20 cellular contexts compared by ENCODE assay signal in the genomic region with DNA sequence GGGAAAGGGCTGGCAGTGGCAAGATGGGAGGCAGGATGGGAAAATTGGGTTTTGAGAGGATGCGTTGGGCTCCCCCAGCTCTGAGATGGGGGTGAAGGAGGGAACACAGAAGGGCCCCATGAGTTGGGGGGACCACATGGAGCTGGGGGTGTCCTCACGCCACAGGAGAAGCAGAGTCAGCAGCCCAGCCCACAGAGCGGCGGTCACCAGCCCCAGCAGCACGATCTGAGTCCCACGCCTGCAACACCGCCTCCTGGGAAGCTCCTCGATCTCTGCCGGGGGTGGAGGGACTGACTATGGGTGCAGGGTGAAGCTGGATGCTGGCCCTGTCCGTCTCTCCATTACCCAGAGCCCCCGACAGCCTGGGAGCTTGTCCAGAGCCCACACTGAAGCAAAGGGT. TPM values are rescaled to one million over a fixed set of nuclear protein-coding genes. Genes with fewer than 3 reads are reported as not detected.
DNase-seq lines count a peak whose midpoint lies in the region; ATAC-seq, FAIRE-seq and TF ChIP-seq lines count a peak whose summit lies in the region.
"Had no signal": no experiment of that assay in that cellular context is flagged by ENCODE, and none has a peak within 500 bp of the region (broad histone marks: within the 10 kb centered on the region; RNA-seq: fewer than 3 reads in every experiment).

No MANE protein-coding gene starts in this region.

- peaks cover 39% of the 10 kb centered on the region for H3K4me1 Mint-ChIP-seq in stimulated activated naive CD8-positive, alpha-beta T cell treated with anti-CD3 and anti-CD28 coated beads, Interleukin-15, Interleukin-2, amounts not matched to agents 100 ng/mL and 50 ng/mL, for 24 hours (ENCODE audit: low read depth)
- H3K4me1 Mint-ChIP-seq in type B pancreatic cell (ENCODE audit: unreplicated experiment): no peaks in the 10 kb centered on the region
- H3K4me1 Mint-ChIP-seq: neural crest cell had no signal

- H2AFZ ChIP-seq in GM12878 (ENCODE audit: control insufficient read depth, low read depth, low read length): no peak overlapping the region

- peak overlapping the region; percentile 94 for H3K27ac ChIP-seq in GM12878 (ENCODE audit: control insufficient read depth, insufficient read depth)
- H3K27ac ChIP-seq: breast epithelium, foreskin keratinocyte had no signal

- H3K4me1 ChIP-seq in GM12878 (ENCODE audit: control insufficient read depth, insufficient read depth, low read length): peaks cover 43% of the 10 kb centered on the region
- H3K4me1 ChIP-seq: breast epithelium, foreskin keratinocyte had no signal

- peak overlapping the region; percentile 97 for H3K4me2 ChIP-seq in GM12878 (ENCODE audit: control insufficient read depth, insufficient read depth)

- peaks cover 6 to 16% of the 10 kb centered on the region in 2 experiments; a peak in 3 of 4 replicates for H3K36me3 ChIP-seq in GM12878 (ENCODE audit: control insufficient read depth in 2 of 2, insufficient read depth in 2 of 2, low read length in 1 of 2)
- H3K36me3 ChIP-seq: breast epithelium had no signal

- intact Hi-C loops in GM12878 (cut with micrococcal nuclease; ENCODE audit: unreplicated experiment): no loop called here

- H3K27ac Mint-ChIP-seq in stimulated activated naive CD8-positive, alpha-beta T cell treated with anti-CD3 and anti-CD28 coated beads, Interleukin-15, Interleukin-2, amounts not matched to agents 100 ng/mL and 50 ng/mL, for 24 hours: peak overlapping the region; percentile 89
- no peak overlapping the region for H3K27ac Mint-ChIP-seq in type B pancreatic cell
- H3K27ac Mint-ChIP-seq: CD4-positive, alpha-beta T cell had no signal

- no peaks in the 10 kb centered on the region for H4K20me1 ChIP-seq in GM12878 (ENCODE audit: control insufficient read depth, insufficient read depth)

- H3K27me3 ChIP-seq in GM12878 (replicated peaks in 1 of 2; ENCODE audit: control insufficient read depth in 2 of 2, insufficient read depth in 2 of 2, low read length in 1 of 2): no peaks in the 10 kb centered on the region

- in situ Hi-C loops in GM12878 (cut with MboI): no loop called here

- H3K9me3 ChIP-seq in GM12878 (replicated peaks; ENCODE audit: control insufficient read depth, insufficient read depth, low read length): no peaks in the 10 kb centered on the region; the same call in 2 of the 3 replicates
- H3K9me3 ChIP-seq: breast epithelium had no signal

- no peak for TF ChIP-seq RAD21 in GM12878 (IDR thresholded peaks at IDR 0.05; ENCODE audit: insufficient read depth, low read depth, low read length)

- CTCF ChIA-PET in GM12878 (lab: Yijun Ruan, JAX): interaction anchor here (0.8 to 5.0 kb wide), 7 partner anchors 15 to 130 kb away, joined by 3 to 32 read pairs (median 5); partner anchors contain the start of gene TRAPPC5

- H3K79me2 ChIP-seq in GM12878 (ENCODE audit: control insufficient read depth, insufficient read depth, low read length): peaks cover 74% of the 10 kb centered on the region

- TF ChIP-seq POLR2A in GM12878 (IDR thresholded peaks at IDR 0.05; ENCODE audit: low read depth, low read length): 0 out of 2 replicates have a peak, but pooled peaks have one; percentile 31

- POLR2A ChIA-PET in GM12878 (lab: Charles Lee): interaction anchor here (0.6 to 2.1 kb wide), 7 partner anchors 8 to 124 kb away, joined by 3 to 11 read pairs (median 4); partner anchors contain the start of gene TRAPPC5

- no peak for DNase-seq in stimulated activated naive CD8-positive, alpha-beta T cell treated with anti-CD3 and anti-CD28 coated beads, Interleukin-15, Interleukin-2, amounts not matched to agents 100 U/mL and 50 U/mL, for 24 hours
- DNase-seq in GM12878 (ENCODE audit: low read depth, low spot score): no peak
- DNase-seq in type B pancreatic cell (ENCODE audit: extremely low spot score, unreplicated experiment): no peak
- DNase-seq in DMS 273 (lab: John Stamatoyannopoulos, UW; ENCODE audit: unreplicated experiment): no peak
- DNase-seq: ACHN; activated CD4-positive, alpha-beta T cell treated with anti-CD3 and anti-CD28 coated beads, Interleukin-2, amount 50 U/mL, for 1 hour; CD4-positive, alpha-beta T cell; dermis blood vessel endothelial cell; DMS79; midbrain; NCI-H1436; NCI-H2171; NCI-H748 treated with DMSO at 0.1 percent for 48 hours had no signal

- ATAC-seq in stimulated activated naive CD8-positive, alpha-beta T cell treated with anti-CD3 and anti-CD28 coated beads, Interleukin-15, Interleukin-2, amounts not matched to agents 100 U/mL and 50 U/mL, for 24 hours: no peak
- ATAC-seq in GM12878: peak; percentile 6; the same call in 2 of the 3 replicates
- ATAC-seq in HG03378 (IDR thresholded peaks at IDR 0.05; ENCODE audit: unreplicated experiment): no peak
- ATAC-seq: foreskin keratinocyte had no signal

- FAIRE-seq in GM12878 (lab: Jason Lieb, UNC): no peak

- RAD21 ChIA-PET in GM12878 (lab: Charles Lee; ENCODE audit: unreplicated experiment): interaction anchor here (0.6 to 2.9 kb wide), 8 partner anchors 8 to 245 kb away, joined by 3 to 19 read pairs (median 5); partner anchors contain the start of genes TIMM44 and TRAPPC5

- peaks cover 3% of the 10 kb centered on the region for H3K27me3 Mint-ChIP-seq in stimulated activated naive CD8-positive, alpha-beta T cell treated with anti-CD3 and anti-CD28 coated beads, Interleukin-15, Interleukin-2, amounts not matched to agents 100 ng/mL and 50 ng/mL, for 24 hours
- peaks cover 24% of the 10 kb centered on the region for H3K27me3 Mint-ChIP-seq in type B pancreatic cell

- no peak for TF ChIP-seq EP300 in GM12878 (IDR thresholded peaks at IDR 0.05; ENCODE audit: borderline replicate concordance in 1 of 2, control insufficient read depth in 1 of 2, low read depth in 2 of 2, low read length in 2 of 2)

- peak overlapping the region; percentile 77 for H3K4me3 Mint-ChIP-seq in stimulated activated naive CD8-positive, alpha-beta T cell treated with anti-CD3 and anti-CD28 coated beads, Interleukin-15, Interleukin-2, amounts not matched to agents 100 ng/mL and 50 ng/mL, for 24 hours
- H3K4me3 Mint-ChIP-seq in type B pancreatic cell: no peak overlapping the region
- H3K4me3 Mint-ChIP-seq: CD4-positive, alpha-beta T cell; neural crest cell had no signal

- peak overlapping the region; percentile 88 for H3K9ac ChIP-seq in GM12878 (ENCODE audit: control insufficient read depth, insufficient read depth, low read length)

- 81% methylated on average over 11 of the region's 11 CpGs for WGBS in GM12878 (ENCODE audit: insufficient coverage, insufficient replicate concordance, low lambda C conversion rate, missing lambda C conversion rate)

- no TSS peak for BruUV-seq in GM12878 (replicated peaks; lab: Mats Ljungman, UMichigan)

- peak overlapping the region; percentile 100 for H3K4me3 ChIP-seq in GM12878
- H3K4me3 ChIP-seq: breast epithelium had no signal

- SMC1A ChIA-PET in GM12878 (lab: Charles Lee; ENCODE audit: uncharacterized antibody, unreplicated experiment): interaction anchor here (0.6 to 5.5 kb wide), 9 partner anchors 8 to 101 kb away, joined by 4 to 26 read pairs (median 4); partner anchors contain the start of gene TRAPPC5

- no peak for TF ChIP-seq CTCF in GM12878 (IDR thresholded peaks at IDR 0.05 in 2 of 3, conservative IDR thresholded peaks at IDR 0.05 in 1 of 3; ENCODE audit: control insufficient read depth in 2 of 3, extremely low read depth in 1 of 3, insufficient read depth in 1 of 3, low read depth in 3 of 3, low read length in 3 of 3)
- no peak for TF ChIP-seq CTCF in type B pancreatic cell (conservative IDR thresholded peaks at IDR 0.05)

- H3K9me3 Mint-ChIP-seq in stimulated activated naive CD8-positive, alpha-beta T cell treated with anti-CD3 and anti-CD28 coated beads, Interleukin-15, Interleukin-2, amounts not matched to agents 100 ng/mL and 50 ng/mL, for 24 hours: no peaks in the 10 kb centered on the region
- no peaks in the 10 kb centered on the region for H3K9me3 Mint-ChIP-seq in type B pancreatic cell
- H3K9me3 Mint-ChIP-seq: CD4-positive, alpha-beta T cell; neural crest cell had no signal

- H3K36me3 Mint-ChIP-seq in stimulated activated naive CD8-positive, alpha-beta T cell treated with anti-CD3 and anti-CD28 coated beads, Interleukin-15, Interleukin-2, amounts not matched to agents 100 ng/mL and 50 ng/mL, for 24 hours (ENCODE audit: low read depth): no peaks in the 10 kb centered on the region
- H3K36me3 Mint-ChIP-seq in type B pancreatic cell: no peaks in the 10 kb centered on the region

RNA-seq across cellular contexts. Expression of gene FCER2, which starts 3.3 kb away (rescaled TPM):
- total RNA-seq in GM12878 (2013; cell fraction: nucleolus; rRNA removed): 564 and 607 TPM in 2 replicates
- total RNA-seq in GM12878 (2014; rRNA removed) (351 and 365 TPM in 2 replicates), GM12878 (2014; rRNA removed; fragmentation: Illumina TruSeq; extraction: Trizol) (218 and 223 TPM in 2 replicates), GM12878 (2021) (359 and 362 TPM in 2 replicates), type B pancreatic cell (ENCODE audit: low replicate concordance) (not detected in 2 replicates)
- 318 TPM for polyA plus RNA-seq in GM12878 (2011; ENCODE audit: low read depth)
- polyA plus RNA-seq in GM12878 (2011; rRNA removed) (170 and 363 TPM in 2 replicates), GM12878 (2014; fragmentation: Illumina TruSeq; extraction: Trizol) (155 and 247 TPM in 2 replicates), GM12878 (2014; fragmentation: Nextera tagmentation; extraction: Ambion mirVana) (10 to 100 TPM; 44.0 to 53.3 TPM), GM12878 (2014; rRNA removed) (424 and 451 TPM in 2 replicates), GM12878 (2016; fragmentation: Nextera tagmentation; extraction: Ambion mirVana) (100 to 1,000 TPM; 214 to 235 TPM)
- polyA plus RNA-seq in GM12878 (2011; cell fraction: cytosol; rRNA removed): 431 and 568 TPM in 2 replicates
- 453 and 458 TPM in 2 replicates for polyA plus RNA-seq in GM12878 (2011; cell fraction: nucleus; rRNA removed)
- polyA plus RNA-seq in GM12878 (2012): 547 and 639 TPM in 2 replicates
- 176 and 326 TPM in 2 replicates for polyA minus RNA-seq in GM12878 (2011; rRNA and poly(A)+ RNA removed)
- polyA minus RNA-seq in GM12878 (2011; cell fraction: cytosol; rRNA and poly(A)+ RNA removed): 118 and 125 TPM in 2 replicates
- polyA minus RNA-seq in GM12878 (2011; cell fraction: nucleus; rRNA and poly(A)+ RNA removed): 98.0 and 111 TPM in 2 replicates
- total RNA-seq: CD4-positive, alpha-beta T cell; dermis blood vessel endothelial cell; foreskin keratinocyte; HT1080; neural crest cell; ureter had no signal
- polyA plus RNA-seq: foreskin keratinocyte had no signal

RNA-seq across cellular contexts. Expression of gene TRAPPC5, which starts 17.9 kb away (rescaled TPM):
- 23.6 and 30.6 TPM in 2 replicates for total RNA-seq in GM12878 (2013; cell fraction: nucleolus; rRNA removed)
- total RNA-seq in GM12878 (2014; rRNA removed): 139 and 157 TPM in 2 replicates
- total RNA-seq in GM12878 (2014; rRNA removed; fragmentation: Illumina TruSeq; extraction: Trizol): 35.6 and 49.6 TPM in 2 replicates
- 168 and 181 TPM in 2 replicates for total RNA-seq in GM12878 (2021)
- polyA plus RNA-seq in GM12878 (2011; ENCODE audit: low read depth): 30.0 TPM
- polyA plus RNA-seq in GM12878 (2011; rRNA removed): 20.7 and 58.1 TPM in 2 replicates
- 26.7 and 76.7 TPM in 2 replicates for polyA plus RNA-seq in GM12878 (2011; cell fraction: cytosol; rRNA removed)
- polyA plus RNA-seq in GM12878 (2011; cell fraction: nucleus; rRNA removed): 40.0 and 59.6 TPM in 2 replicates
- polyA plus RNA-seq in GM12878 (2012): 129 and 198 TPM in 2 replicates
- 0.78 and 7.1 TPM in 2 replicates for polyA plus RNA-seq in GM12878 (2014; fragmentation: Illumina TruSeq; extraction: Trizol)
- polyA plus RNA-seq in GM12878 (2014; fragmentation: Nextera tagmentation; extraction: Ambion mirVana): 10 to 100 TPM in 1 of 2 experiments, 1 to 10 TPM in 1; 4.2 to 22.5 TPM
- 120 and 182 TPM in 2 replicates for polyA plus RNA-seq in GM12878 (2014; rRNA removed)
- polyA plus RNA-seq in GM12878 (2016; fragmentation: Nextera tagmentation; extraction: Ambion mirVana): 100 to 1,000 TPM; 197 to 210 TPM
- 60.6 and 61.7 TPM in 2 replicates for polyA minus RNA-seq in GM12878 (2011; rRNA and poly(A)+ RNA removed)
- 34.7 and 43.8 TPM in 2 replicates for polyA minus RNA-seq in GM12878 (2011; cell fraction: cytosol; rRNA and poly(A)+ RNA removed)
- polyA minus RNA-seq in GM12878 (2011; cell fraction: nucleus; rRNA and poly(A)+ RNA removed): 5.2 and 20.9 TPM in 2 replicates
- 92.6 and 107 TPM in 2 replicates for total RNA-seq in type B pancreatic cell (ENCODE audit: low replicate concordance)

RNA-seq across cellular contexts. Expression of gene MCEMP1, which starts 21.7 kb away (rescaled TPM):
- total RNA-seq in GM12878 (2013; cell fraction: nucleolus; rRNA removed): not detected in 2 replicates
- 0.16 and 0.23 TPM in 2 replicates for total RNA-seq in GM12878 (2014; rRNA removed)
- total RNA-seq in GM12878 (2014; rRNA removed; fragmentation: Illumina TruSeq; extraction: Trizol): 0.13 TPM in 1 of 2 replicates, not detected in the other
- total RNA-seq in GM12878 (2021): 0.26 and 0.48 TPM in 2 replicates
- not detected for polyA plus RNA-seq in GM12878 (2011; ENCODE audit: low read depth)
- 0.08 TPM in 1 of 2 replicates, not detected in the other for polyA plus RNA-seq in GM12878 (2011; rRNA removed)
- polyA plus RNA-seq in GM12878 (2011; cell fraction: cytosol; rRNA removed): 0.08 and 0.25 TPM in 2 replicates
- polyA plus RNA-seq in GM12878 (2011; cell fraction: nucleus; rRNA removed): 0.10 and 0.23 TPM in 2 replicates
- polyA plus RNA-seq in GM12878 (2012): not detected in 2 replicates
- polyA plus RNA-seq in GM12878 (2014; fragmentation: Illumina TruSeq; extraction: Trizol): 0.37 TPM in 1 of 2 replicates, not detected in the other
- polyA plus RNA-seq in GM12878 (2014; fragmentation: Nextera tagmentation; extraction: Ambion mirVana): under 1 TPM; 0.26 to 0.55 TPM
- polyA plus RNA-seq in GM12878 (2014; rRNA removed): 0.26 and 0.33 TPM in 2 replicates
- under 1 TPM in 1 of 2 experiments, not detected in 1; 0.09 TPM for polyA plus RNA-seq in GM12878 (2016; fragmentation: Nextera tagmentation; extraction: Ambion mirVana)
- polyA minus RNA-seq in GM12878 (2011; rRNA and poly(A)+ RNA removed): 0.72 TPM in 1 of 2 replicates, not detected in the other
- polyA minus RNA-seq in GM12878 (2011; cell fraction: cytosol; rRNA and poly(A)+ RNA removed): not detected in 2 replicates
- not detected in 2 replicates for polyA minus RNA-seq in GM12878 (2011; cell fraction: nucleus; rRNA and poly(A)+ RNA removed)
- not detected in 2 replicates for total RNA-seq in type B pancreatic cell (ENCODE audit: low replicate concordance)
- total RNA-seq: dermis blood vessel endothelial cell, foreskin keratinocyte, HT1080, neural crest cell, ureter had no signal
- polyA plus RNA-seq: foreskin keratinocyte had no signal

RNA-seq across cellular contexts. Expression of gene RETN, which starts 29.7 kb away (rescaled TPM):
- total RNA-seq in GM12878 (2013; cell fraction: nucleolus; rRNA removed): not detected in 2 replicates
- total RNA-seq in GM12878 (2014; rRNA removed) (not detected in 2 replicates), GM12878 (2014; rRNA removed; fragmentation: Illumina TruSeq; extraction: Trizol) (not detected in 2 replicates), GM12878 (2021) (not detected in 2 replicates), type B pancreatic cell (ENCODE audit: low replicate concordance) (not detected in 2 replicates)
- not detected for polyA plus RNA-seq in GM12878 (2011; ENCODE audit: low read depth)
- polyA plus RNA-seq in GM12878 (2011; rRNA removed) (not detected in 2 replicates), GM12878 (2014; fragmentation: Illumina TruSeq; extraction: Trizol) (0.26 TPM in 1 of 2 replicates, not detected in the other), GM12878 (2014; fragmentation: Nextera tagmentation; extraction: Ambion mirVana) (not detected), GM12878 (2014; rRNA removed) (not detected in 2 replicates), GM12878 (2016; fragmentation: Nextera tagmentation; extraction: Ambion mirVana) (not detected)
- polyA plus RNA-seq in GM12878 (2011; cell fraction: cytosol; rRNA removed): not detected in 2 replicates
- not detected in 2 replicates for polyA plus RNA-seq in GM12878 (2011; cell fraction: nucleus; rRNA removed)
- polyA plus RNA-seq in GM12878 (2012): not detected in 2 replicates
- not detected in 2 replicates for polyA minus RNA-seq in GM12878 (2011; rRNA and poly(A)+ RNA removed)
- polyA minus RNA-seq in GM12878 (2011; cell fraction: cytosol; rRNA and poly(A)+ RNA removed): not detected in 2 replicates
- not detected in 2 replicates for polyA minus RNA-seq in GM12878 (2011; cell fraction: nucleus; rRNA and poly(A)+ RNA removed)
- total RNA-seq: breast epithelium; CD4-positive, alpha-beta T cell; dermis blood vessel endothelial cell; foreskin keratinocyte; HT1080; neural crest cell; ureter had no signal
- polyA plus RNA-seq: foreskin keratinocyte had no signal

RNA-seq across cellular contexts. Expression of gene CLEC4G, which starts 33.3 kb away (rescaled TPM):
- not detected in 2 replicates for total RNA-seq in GM12878 (2013; cell fraction: nucleolus; rRNA removed)
- total RNA-seq in GM12878 (2014; rRNA removed) (not detected in 2 replicates), GM12878 (2014; rRNA removed; fragmentation: Illumina TruSeq; extraction: Trizol) (not detected in 2 replicates), GM12878 (2021) (not detected in 2 replicates), type B pancreatic cell (ENCODE audit: low replicate concordance) (not detected in 2 replicates)
- polyA plus RNA-seq in GM12878 (2011; ENCODE audit: low read depth): not detected
- polyA plus RNA-seq in GM12878 (2011; rRNA removed) (not detected in 2 replicates), GM12878 (2014; fragmentation: Illumina TruSeq; extraction: Trizol) (0.04 TPM in 1 of 2 replicates, not detected in the other), GM12878 (2014; fragmentation: Nextera tagmentation; extraction: Ambion mirVana) (not detected), GM12878 (2014; rRNA removed) (not detected in 2 replicates), GM12878 (2016; fragmentation: Nextera tagmentation; extraction: Ambion mirVana) (not detected)
- 0.05 and 0.09 TPM in 2 replicates for polyA plus RNA-seq in GM12878 (2011; cell fraction: cytosol; rRNA removed)
- not detected in 2 replicates for polyA plus RNA-seq in GM12878 (2011; cell fraction: nucleus; rRNA removed)
- not detected in 2 replicates for polyA plus RNA-seq in GM12878 (2012)
- polyA minus RNA-seq in GM12878 (2011; rRNA and poly(A)+ RNA removed): not detected in 2 replicates
- polyA minus RNA-seq in GM12878 (2011; cell fraction: cytosol; rRNA and poly(A)+ RNA removed): not detected in 2 replicates
- polyA minus RNA-seq in GM12878 (2011; cell fraction: nucleus; rRNA and poly(A)+ RNA removed): not detected in 2 replicates
- total RNA-seq: CD4-positive, alpha-beta T cell; dermis blood vessel endothelial cell; foreskin keratinocyte; HT1080; neural crest cell had no signal
- polyA plus RNA-seq: foreskin keratinocyte had no signal

Comparison
In these comparisons a context has a peak if more than half of its experiments do, and no peak if none do; other contexts are left out.
1. RNA of gene FCER2, which starts 3.3 kb away (total RNA-seq): 218 to 607 TPM in GM12878; not detected in type B pancreatic cell; every median in the first group is over 100 times any median in the second.